In the genomic region with DNA sequence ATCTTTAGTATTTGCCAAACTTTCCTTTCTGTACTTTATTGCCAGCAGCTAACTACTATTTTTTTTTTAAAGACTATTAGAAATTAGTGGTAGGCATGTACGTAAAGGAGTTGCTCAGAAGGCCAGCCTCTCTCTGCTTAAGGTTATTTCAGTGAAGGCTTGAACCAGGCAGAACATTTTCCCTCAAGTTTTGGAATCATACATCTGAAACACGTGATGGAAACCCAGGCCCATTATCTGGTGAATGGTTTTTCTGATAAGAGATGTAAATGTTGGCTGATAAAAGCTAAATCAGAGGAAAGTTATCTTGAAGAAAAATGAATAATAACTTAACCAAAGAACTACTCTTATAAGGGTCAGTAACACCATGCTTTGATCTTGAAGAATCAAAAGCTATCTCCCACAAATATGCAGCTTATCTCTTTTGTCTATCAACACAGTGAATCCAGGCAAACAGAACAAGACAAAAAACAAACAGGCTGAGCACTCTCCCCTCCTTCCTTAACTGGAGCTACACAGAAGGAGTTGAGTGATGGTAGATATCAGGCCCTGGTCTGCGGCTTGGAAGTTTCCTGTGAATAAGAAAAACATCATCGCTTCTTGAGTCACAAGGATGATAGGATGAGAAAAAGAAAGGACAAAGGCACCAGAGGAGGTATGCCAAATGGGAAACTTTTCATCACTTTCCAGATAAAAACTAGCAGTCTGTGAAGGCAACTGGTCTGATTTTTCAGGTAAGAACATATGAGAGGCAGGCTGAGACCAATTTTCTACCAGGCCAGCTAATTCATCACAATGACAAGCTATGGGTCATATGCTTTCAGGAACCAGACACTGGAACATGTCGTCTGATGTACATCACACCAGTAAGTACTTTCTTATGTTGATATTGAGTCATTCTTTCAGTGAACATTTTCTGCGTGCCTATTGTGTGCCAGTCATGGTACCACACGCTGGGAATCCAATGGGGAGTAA, we compare ENCODE assay signal across 9 cellular contexts.
DNase-seq lines count a peak whose midpoint lies in the region; TF ChIP-seq lines count a peak whose summit lies in the region.
"Had no signal": no experiment of that assay in that cellular context is flagged by ENCODE, and none has a peak within 500 bp of the region (broad histone marks: within the 10 kb centered on the region; RNA-seq: fewer than 3 reads in every experiment).

No MANE protein-coding gene starts in this region.

- H3K36me3 Mint-ChIP-seq in type B pancreatic cell = peaks cover 5% of the 10 kb centered on the region
- no peaks in the 10 kb centered on the region for H3K36me3 Mint-ChIP-seq in CD14-positive monocyte

- H3K9me3 Mint-ChIP-seq in type B pancreatic cell = no peaks in the 10 kb centered on the region
- no peaks in the 10 kb centered on the region for H3K9me3 Mint-ChIP-seq in CD14-positive monocyte

- H3K4me3 Mint-ChIP-seq in type B pancreatic cell (peak overlapping the region; percentile 16), CD14-positive monocyte (no peak overlapping the region)

- H3K27me3 Mint-ChIP-seq in type B pancreatic cell (no peaks in the 10 kb centered on the region), CD14-positive monocyte (ENCODE audit: low read depth in 3 of 3) (peaks cover 0 to under 1% (median 0%) of the 10 kb centered on the region in 3 donors)

- peak overlapping the region; percentile 73 for H3K27ac Mint-ChIP-seq in type B pancreatic cell
- H3K27ac Mint-ChIP-seq in CD14-positive monocyte = peak overlapping the region in 2 of 7 donors; percentile 13 to 58

- H3K4me3 ChIP-seq in fibroblast of the aortic adventitia (ENCODE audit: low read depth, low read length) = no peak overlapping the region
- H3K4me3 ChIP-seq: BLaER1 had no signal

- intact Hi-C loops in CD14-positive monocyte (cut with micrococcal nuclease) = no loop called here

- DNase-seq in activated effector memory CD4-positive, alpha-beta T cell treated with anti-CD3 and anti-CD28 coated beads, Interleukin-2, amount 50 U/mL, for 16 hours = peak; percentile 76
- DNase-seq in activated effector memory CD4-positive, alpha-beta T cell treated with Interleukin-2 at 50 U/mL for 16 hours = no peak
- DNase-seq in activated CD4-positive, alpha-beta T cell treated with anti-CD3 and anti-CD28 coated beads, Interleukin-2, amount 50 U/mL, for 1 hour = peak; percentile 44
- peak; percentile 92 for DNase-seq in fibroblast of the aortic adventitia (ENCODE audit: low read depth)
- no peak for DNase-seq in type B pancreatic cell (ENCODE audit: extremely low spot score, unreplicated experiment)
- no peak for DNase-seq in GM19238 (ENCODE audit: insufficient read length, low spot score)
- no peak for DNase-seq in CD14-positive monocyte (ENCODE audit: low spot score)
- no peak for DNase-seq in Kasumi-1 (lab: John Stamatoyannopoulos, UW)

- H3K4me1 Mint-ChIP-seq in type B pancreatic cell (ENCODE audit: unreplicated experiment) (peaks cover 18% of the 10 kb centered on the region), CD14-positive monocyte (peaks cover 19% of the 10 kb centered on the region)

- TF ChIP-seq CTCF in fibroblast of the aortic adventitia (IDR thresholded peaks at IDR 0.05; ENCODE audit: insufficient read depth, low read length) (no peak), type B pancreatic cell (conservative IDR thresholded peaks at IDR 0.05) (no peak), CD14-positive monocyte (IDR thresholded peaks at IDR 0.05) (no peak)

Comparison
In these comparisons a context has a peak if more than half of its experiments do, and no peak if none do; other contexts are left out.
1. DNase-seq: peak in activated effector memory CD4-positive, alpha-beta T cell treated with anti-CD3 and anti-CD28 coated beads, Interleukin-2, amount 50 U/mL, for 16 hours (single experiment), activated CD4-positive, alpha-beta T cell treated with anti-CD3 and anti-CD28 coated beads, Interleukin-2, amount 50 U/mL, for 1 hour (single experiment) and fibroblast of the aortic adventitia (single experiment); none in activated effector memory CD4-positive, alpha-beta T cell treated with Interleukin-2 at 50 U/mL for 16 hours (single experiment), type B pancreatic cell (single experiment), GM19238 (single experiment), CD14-positive monocyte (single experiment) and Kasumi-1 (0 of 2).